ENCODE assay signal across 1 cellular context in genomic region chr5:174272671-174273070, GRCh38.
TF ChIP-seq lines count a peak whose summit lies in the region.

No MANE protein-coding gene starts in this region.

TF ChIP-seq in H1, 55 proteins besides CTCF, POLR2A, EP300 and RAD21:
- TF ChIP-seq MAX (IDR thresholded peaks at IDR 0.05), result no peak
- no peak for TF ChIP-seq ASH2L (IDR thresholded peaks at IDR 0.05; ENCODE audit: low read length)
- TF ChIP-seq CBX5 (IDR thresholded peaks at IDR 0.05; ENCODE audit: low read depth, low read length), result no peak
- TF ChIP-seq ATF3 (IDR thresholded peaks at IDR 0.05; ENCODE audit: insufficient read depth, low read depth, low read length), result no peak
- TF ChIP-seq GABPA (IDR thresholded peaks at IDR 0.05; ENCODE audit: borderline replicate concordance, insufficient read depth, low read length), result no peak
- no peak for TF ChIP-seq TEAD4 (IDR thresholded peaks at IDR 0.05; ENCODE audit: low read depth, low read length)
- TF ChIP-seq RFX5 (IDR thresholded peaks at IDR 0.05; ENCODE audit: borderline replicate concordance, low read depth, low read length), result no peak
- no peak for TF ChIP-seq SP1 (IDR thresholded peaks at IDR 0.05; ENCODE audit: low read depth, low read length)
